ENCODE assay signal across 13 cellular contexts in genomic region chr20:48360338-48360698, GRCh38.
DNase-seq lines count a peak whose midpoint lies in the region; ATAC-seq lines count a peak whose summit lies in the region.
"Had no signal": no experiment of that assay in that cellular context is flagged by ENCODE, and none has a peak within 500 bp of the region (broad histone marks: within the 10 kb centered on the region; RNA-seq: fewer than 3 reads in every experiment).

No MANE protein-coding gene starts in this region.

- DNase-seq in stimulated activated naive B cell treated with anti-CD40 and anti-IgM and Interleukin-4, amounts not matched to agents 10 μg/mL and 1 μg/mL and 100 μg/mL, for 72 hours = peak; percentile 21
- no peak for DNase-seq in effector CD8-positive, alpha-beta T cell (lab: John Stamatoyannopoulos, UW)
- no peak for DNase-seq in MG63
- DNase-seq: activated CD4-positive, alpha-beta T cell treated with anti-CD3 and anti-CD28 coated beads for 48 hours; COR-L47; heart right ventricle; NCI-H510A treated with DMSO at 0.1 percent for 48 hours had no signal

- peaks cover 0 to 4% of the 10 kb centered on the region in 2 donors for H3K9me3 Mint-ChIP-seq in stimulated activated naive B cell treated with anti-CD40 and anti-IgM and Interleukin-4, amounts not matched to agents 10 μg/mL and 1 μg/mL and 100 μg/mL, for 72 hours

- H3K4me1 Mint-ChIP-seq in stimulated activated naive B cell treated with anti-CD40 and anti-IgM and Interleukin-4, amounts not matched to agents 10 μg/mL and 1 μg/mL and 100 μg/mL, for 72 hours = peaks cover 35 to 53% of the 10 kb centered on the region in 2 donors

- ATAC-seq in GM18868 (IDR thresholded peaks at IDR 0.05; ENCODE audit: unreplicated experiment) (peak; percentile 50), GM21825 (IDR thresholded peaks at IDR 0.05; ENCODE audit: unreplicated experiment) (peak; percentile 45), HG03469 (IDR thresholded peaks at IDR 0.05; ENCODE audit: unreplicated experiment) (peak; percentile 30), GM18870 (IDR thresholded peaks at IDR 0.05; ENCODE audit: unreplicated experiment) (no peak), HG03025 (IDR thresholded peaks at IDR 0.05; ENCODE audit: low FRiP score, unreplicated experiment) (no peak)
- ATAC-seq in stimulated activated naive B cell treated with anti-CD40 and anti-IgM and Interleukin-4, amounts not matched to agents 10 μg/mL and 1 μg/mL and 100 μg/mL, for 72 hours (replicated peaks) = peak; percentile 54 to 66
- ATAC-seq: heart right ventricle had no signal

- H3K36me3 ChIP-seq in MG63 = no peaks in the 10 kb centered on the region
- H3K36me3 ChIP-seq: heart right ventricle had no signal

- H3K27me3 ChIP-seq in MG63 = no peaks in the 10 kb centered on the region
- H3K27me3 ChIP-seq: heart right ventricle had no signal

- H3K36me3 Mint-ChIP-seq in stimulated activated naive B cell treated with anti-CD40 and anti-IgM and Interleukin-4, amounts not matched to agents 10 μg/mL and 1 μg/mL and 100 μg/mL, for 72 hours = peaks cover 3 to 24% of the 10 kb centered on the region in 2 donors
- H3K36me3 Mint-ChIP-seq: brain had no signal

- H3K9me3 ChIP-seq in MG63 = peaks cover 3% of the 10 kb centered on the region; the same call in 1 of the 2 replicates
- H3K9me3 ChIP-seq: heart right ventricle had no signal

- no peak overlapping the region for H3K4me3 ChIP-seq in MG63
- H3K4me3 ChIP-seq: heart right ventricle had no signal

- no peaks in the 10 kb centered on the region for H3K27me3 Mint-ChIP-seq in stimulated activated naive B cell treated with anti-CD40 and anti-IgM and Interleukin-4, amounts not matched to agents 10 μg/mL and 1 μg/mL and 100 μg/mL, for 72 hours

- H3K27ac Mint-ChIP-seq in stimulated activated naive B cell treated with anti-CD40 and anti-IgM and Interleukin-4, amounts not matched to agents 10 μg/mL and 1 μg/mL and 100 μg/mL, for 72 hours = peak overlapping the region; percentile 95

- H3K4me3 Mint-ChIP-seq in stimulated activated naive B cell treated with anti-CD40 and anti-IgM and Interleukin-4, amounts not matched to agents 10 μg/mL and 1 μg/mL and 100 μg/mL, for 72 hours = peak overlapping the region; percentile 85 to 88
- H3K4me3 Mint-ChIP-seq: brain had no signal

Comparison
In these comparisons a context has a peak if more than half of its experiments do, and no peak if none do; other contexts are left out.
1. ATAC-seq: peak in GM18868 (single experiment), GM21825 (single experiment), HG03469 (single experiment) and stimulated activated naive B cell treated with anti-CD40 and anti-IgM and Interleukin-4, amounts not matched to agents 10 μg/mL and 1 μg/mL and 100 μg/mL, for 72 hours (2 of 2); none in GM18870 (single experiment) and HG03025 (single experiment).